Comparison of ENCODE assay signal across 8 cellular contexts in genomic region chr15:52679232-52680040, GRCh38. TPM values are rescaled to one million over a fixed set of nuclear protein-coding genes. Genes with fewer than 3 reads are reported as not detected.
A peak's percentile ranks its signal among the peaks of the same experiment; 100 is the strongest.
DNase-seq lines count a peak whose midpoint lies in the region; ATAC-seq and TF ChIP-seq lines count a peak whose summit lies in the region.

A gene with protein sequence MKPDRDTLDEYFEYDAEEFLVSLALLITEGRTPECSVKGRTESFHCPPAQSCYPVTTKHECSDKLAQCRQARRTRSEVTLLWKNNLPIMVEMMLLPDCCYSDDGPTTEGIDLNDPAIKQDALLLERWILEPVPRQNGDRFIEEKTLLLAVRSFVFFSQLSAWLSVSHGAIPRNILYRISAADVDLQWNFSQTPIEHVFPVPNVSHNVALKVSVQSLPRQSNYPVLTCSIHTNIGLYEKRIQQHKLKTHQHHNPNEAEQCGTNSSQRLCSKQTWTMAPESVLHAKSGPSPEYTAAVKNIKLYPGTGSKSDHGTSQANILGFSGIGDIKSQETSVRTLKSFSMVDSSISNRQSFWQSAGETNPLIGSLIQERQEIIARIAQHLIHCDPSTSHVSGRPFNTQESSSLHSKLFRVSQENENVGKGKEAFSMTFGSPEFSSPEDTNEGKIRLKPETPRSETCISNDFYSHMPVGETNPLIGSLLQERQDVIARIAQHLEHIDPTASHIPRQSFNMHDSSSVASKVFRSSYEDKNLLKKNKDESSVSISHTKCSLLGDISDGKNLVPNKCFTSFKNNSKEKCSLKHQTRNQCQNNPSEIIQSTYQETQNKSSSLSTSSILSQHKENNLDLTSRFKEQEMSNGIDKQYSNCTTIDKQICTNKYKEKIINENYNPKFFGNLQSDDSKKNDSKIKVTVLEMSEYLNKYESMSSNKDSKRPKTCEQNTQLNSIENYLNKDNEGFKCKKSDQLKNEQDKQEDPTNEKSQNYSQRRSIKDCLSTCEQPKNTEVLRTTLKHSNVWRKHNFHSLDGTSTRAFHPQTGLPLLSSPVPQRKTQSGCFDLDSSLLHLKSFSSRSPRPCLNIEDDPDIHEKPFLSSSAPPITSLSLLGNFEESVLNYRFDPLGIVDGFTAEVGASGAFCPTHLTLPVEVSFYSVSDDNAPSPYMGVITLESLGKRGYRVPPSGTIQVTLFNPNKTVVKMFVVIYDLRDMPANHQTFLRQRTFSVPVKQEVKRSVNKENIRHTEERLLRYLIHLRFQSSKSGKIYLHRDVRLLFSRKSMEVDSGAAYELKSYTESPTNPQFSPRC (minus strand): TSS chr15:52679388. CDS start chr15:52678021, 1,367 bp downstream.

- H3K79me2 ChIP-seq in GM23338 (replicated peaks; ENCODE audit: insufficient read depth) = no peaks in the 10 kb centered on the region

- H3K27me3 ChIP-seq in GM23338 (ENCODE audit: insufficient read depth) = no peaks in the 10 kb centered on the region

- H3K4me2 ChIP-seq in GM23338 = peak within 1 kb of the TSS; percentile 88

- intact Hi-C loops in natural killer cell (cut with micrococcal nuclease) = loop anchor here (2.0 kb wide), 2 partner anchors 111 to 151 kb away; partner anchors contain the start of genes ARPP19 and MYO5A

- H2AFZ ChIP-seq in GM23338 = peak within 1 kb of the TSS; percentile 88

- H3K4me3 Mint-ChIP-seq in GM23338 (peak within 1 kb of the TSS; percentile 97), natural killer cell (peak within 1 kb of the TSS; percentile 99)

- DNase-seq in Daoy (ENCODE audit: low read depth) (peak; percentile 95), GM23338 (ENCODE audit: low spot score) (peak; percentile 95), LNCaP clone FGC (ENCODE audit: low read depth) (peak; percentile 84), RWPE1 (ENCODE audit: low spot score) (peak; percentile 91), fibroblast of peridontal ligament (ENCODE audit: extremely low read depth) (peak; percentile 85), natural killer cell (peak; percentile 89)
- peak; percentile 84 for DNase-seq in activated T-helper 9 cell treated with anti-CD3 and anti-CD28 coated beads, Interleukin-2, amount 50 U/mL, for 16 hours (ENCODE audit: low read depth)
- peak; percentile 91 for DNase-seq in stimulated activated naive CD4-positive, alpha-beta T cell treated with Interleukin-2 at 50 U/mL for 16 hours (lab: John Stamatoyannopoulos, UW)

- H3K4me1 Mint-ChIP-seq in GM23338 = peaks cover 16% of the 10 kb centered on the region
- H3K4me1 Mint-ChIP-seq in natural killer cell = peaks cover 44 to 56% of the 10 kb centered on the region in 2 donors

- H3K36me3 ChIP-seq in GM23338 (ENCODE audit: insufficient read depth) = no peaks in the 10 kb centered on the region

- H3K4me1 ChIP-seq in GM23338 (ENCODE audit: insufficient read depth) = peaks cover 13% of the 10 kb centered on the region

- H3K27ac Mint-ChIP-seq in GM23338 = peak within 1 kb of the TSS; percentile 96
- H3K27ac Mint-ChIP-seq in natural killer cell = peak within 1 kb of the TSS; percentile 97

- H3K9me2 ChIP-seq in GM23338 (ENCODE audit: insufficient read depth) = no peaks in the 10 kb centered on the region

- H3K9me3 Mint-ChIP-seq in GM23338 (no peaks in the 10 kb centered on the region), natural killer cell (no peaks in the 10 kb centered on the region)

- no peaks in the 10 kb centered on the region; the same call in 1 of the 2 replicates for H3F3A ChIP-seq in GM23338 (replicated peaks; ENCODE audit: low read depth)

- CTCF ChIA-PET in RWPE1 (lab: Yijun Ruan, JAX) = interaction anchor here (0.6 to 0.8 kb wide), 4 partner anchors 423 to 1384 kb away, joined by 3 to 6 read pairs (median 3); no protein-coding TSS in a partner anchor

- no peaks in the 10 kb centered on the region for H4K20me1 ChIP-seq in GM23338 (replicated peaks; ENCODE audit: insufficient read depth)

- no peaks in the 10 kb centered on the region for H3K36me3 Mint-ChIP-seq in GM23338 (ENCODE audit: low read depth)
- H3K36me3 Mint-ChIP-seq in natural killer cell = no peaks in the 10 kb centered on the region

- H3K27ac ChIP-seq in GM23338 (ENCODE audit: low read depth) = peak within 1 kb of the TSS; percentile 66
- H3K27ac ChIP-seq in RWPE1 = peak within 1 kb of the TSS; percentile 96

- ATAC-seq in GM23338 (peak; percentile 85), natural killer cell (peak; percentile 69 to 90 (median 86))

- H3K27me3 Mint-ChIP-seq in GM23338 (ENCODE audit: insufficient read depth, low read depth, poor library complexity) (peaks cover 7% of the 10 kb centered on the region), natural killer cell (ENCODE audit: low read depth in 2 of 2) (no peaks in the 10 kb centered on the region)

- TF ChIP-seq CTCF in GM23338 (conservative IDR thresholded peaks at IDR 0.05; ENCODE audit: low read depth in 2 of 2) (no peak), LNCaP clone FGC (IDR thresholded peaks at IDR 0.05; ENCODE audit: control insufficient read depth, extremely low read depth, insufficient read depth) (peak; percentile 20; the same call in 1 of the 2 replicates), RWPE1 (conservative IDR thresholded peaks at IDR 0.05; ENCODE audit: low read depth) (no peak; the same call in 1 of the 2 replicates), natural killer cell (IDR thresholded peaks at IDR 0.05) (no peak)

- POLR2A ChIA-PET in RWPE1 (lab: Yijun Ruan, JAX; ENCODE audit: low non-redundant PET) = interaction anchor here (0.6 to 0.7 kb wide), 2 partner anchors 26 to 292 kb away, joined by 3 to 7 read pairs; no protein-coding TSS in a partner anchor

- H3K4me3 ChIP-seq in GM23338 (peak within 1 kb of the TSS; percentile 81), LNCaP clone FGC (ENCODE audit: low read depth, low read length) (peak within 1 kb of the TSS; percentile 62)

TF ChIP-seq in GM23338, 12 proteins besides CTCF, POLR2A, EP300 and RAD21 (continues in another document):
- no peak for TF ChIP-seq EZH2 (IDR thresholded peaks at IDR 0.05; ENCODE audit: low read depth, unreplicated experiment)
- no peak for TF ChIP-seq POLR2AphosphoS5 (IDR thresholded peaks at IDR 0.05; ENCODE audit: low read depth)
- TF ChIP-seq ZNF114 (CRISPR knock-in tag; IDR thresholded peaks at IDR 0.05) = no peak
- TF ChIP-seq CREB1 (CRISPR knock-in tag; IDR thresholded peaks at IDR 0.05; ENCODE audit: low read depth) = peak; percentile 84
- no peak for TF ChIP-seq ZNF462 (CRISPR knock-in tag; IDR thresholded peaks at IDR 0.05)
- TF ChIP-seq STAT1 (IDR thresholded peaks at IDR 0.05; ENCODE audit: unreplicated experiment) = no peak

RNA-seq across cellular contexts. Expression of the gene that starts here (rescaled TPM):
- total RNA-seq in Daoy (2014; rRNA removed; shearing (Covaris generic)) = 9.7 and 12.2 TPM in 2 replicates
- total RNA-seq in GM23338 (2014; rRNA removed; shearing (Covaris generic)) = 12.4 and 14.0 TPM in 2 replicates
- 6.2 and 7.5 TPM in 2 replicates for polyA plus RNA-seq in GM23338 (2016; fragmentation: Nextera tagmentation; extraction: Ambion mirVana)
- 100 to 1,000 TPM; 107 to 127 (median 114) TPM for total RNA-seq in natural killer cell

Comparison
In these comparisons a context has a peak if more than half of its experiments do, and no peak if none do; other contexts are left out.
1. Peak in every context shown above with its lines: DNase-seq, ATAC-seq, H3K4me3 ChIP-seq and H3K27ac ChIP-seq.